In genomic region chr19:10975374-10976036, GRCh38 we compare ENCODE assay signal across 11 cellular contexts. TPM values are rescaled to one million over a fixed set of nuclear protein-coding genes. Genes with fewer than 3 reads are reported as not detected.
DNase-seq lines count a peak whose midpoint lies in the region; FAIRE-seq and TF ChIP-seq lines count a peak whose summit lies in the region.
"Had no signal": no experiment of that assay in that cellular context is flagged by ENCODE, and none has a peak within 500 bp of the region (broad histone marks: within the 10 kb centered on the region; RNA-seq: fewer than 3 reads in every experiment).

No MANE protein-coding gene starts in this region.

- H3K27me3 ChIP-seq in endothelial cell of umbilical vein (ENCODE audit: control insufficient read depth in 2 of 2, insufficient read depth in 2 of 2, low read length in 2 of 2) (no peaks in the 10 kb centered on the region), mesenchymal stem cell (ENCODE audit: control insufficient read depth in 1 of 2, insufficient read depth in 1 of 2, low read length in 2 of 2) (no peaks in the 10 kb centered on the region), suprapubic skin (no peaks in the 10 kb centered on the region)

- POLR2A ChIA-PET in endothelial cell of umbilical vein (lab: Charles Lee) = interaction anchor here (0.6 to 1.2 kb wide), 2 partner anchors 18 to 34 kb away, joined by 5 read pairs; no protein-coding TSS in a partner anchor

- H2BK5ac ChIP-seq in mesenchymal stem cell (ENCODE audit: low read depth, low read length, poor library complexity, severe bottlenecking) = no peak overlapping the region

- H3K14ac ChIP-seq in mesenchymal stem cell (ENCODE audit: low read length in 2 of 2) = no peak overlapping the region

- peak; percentile 85 for FAIRE-seq in endothelial cell of umbilical vein (lab: Jason Lieb, UNC)
- FAIRE-seq: G401.6 had no signal

- H3K4me3 ChIP-seq in endothelial cell of umbilical vein (replicated peaks in 1 of 3; ENCODE audit: insufficient read depth in 1 of 3, low read depth in 1 of 3, low read length in 3 of 3) (no peak overlapping the region), mesenchymal stem cell (ENCODE audit: insufficient read depth in 1 of 2, low read depth in 1 of 2, low read length in 2 of 2) (peak overlapping the region in 1 of 2 experiments; percentile 54), suprapubic skin (no peak overlapping the region)

- DNase-seq in HFFc6 (no peak), endothelial cell of umbilical vein (ENCODE audit: low read depth, low spot score) (peak; percentile 58), mesenchymal stem cell (peak; percentile 73), suprapubic skin (ENCODE audit: low spot score in 2 of 2) (no peak), Ammon's horn (ENCODE audit: low spot score) (no peak), NCI-H2227 treated with DMSO at 0.1 percent for 48 hours (lab: John Stamatoyannopoulos, UW) (no peak), NCI-H1436 (lab: John Stamatoyannopoulos, UW) (no peak)
- DNase-seq in effector CD4-positive, alpha-beta T cell = no peak
- DNase-seq: posterior cingulate gyrus; stimulated activated naive CD4-positive, alpha-beta T cell treated with Interleukin-2 at 50 U/mL for 16 hours had no signal

- H3K27me3 Mint-ChIP-seq in HFFc6 (ENCODE audit: insufficient read depth) = peaks cover 4% of the 10 kb centered on the region; the same call in 1 of the 2 replicates

- peak overlapping the region; percentile 50; the same call in 1 of the 2 replicates for H3K4me3 Mint-ChIP-seq in HFFc6

- H3K36me3 ChIP-seq in endothelial cell of umbilical vein (ENCODE audit: control insufficient read depth in 2 of 2, extremely low read depth in 1 of 2, insufficient read depth in 2 of 2, low read length in 2 of 2) = no peaks in the 10 kb centered on the region
- peaks cover 0 to 22% of the 10 kb centered on the region in 2 experiments for H3K36me3 ChIP-seq in mesenchymal stem cell (ENCODE audit: control insufficient read depth in 1 of 2, insufficient read depth in 2 of 2, low read depth in 1 of 2, low read length in 2 of 2)
- no peaks in the 10 kb centered on the region for H3K36me3 ChIP-seq in suprapubic skin

- no TSS peak for BruUV-seq in endothelial cell of umbilical vein (replicated peaks; lab: Mats Ljungman, UMichigan)

- no peak overlapping the region for H3K4me2 ChIP-seq in endothelial cell of umbilical vein (ENCODE audit: insufficient read depth, low read length)
- H3K4me2 ChIP-seq in mesenchymal stem cell (ENCODE audit: low read length, poor library complexity, severe bottlenecking) = no peak overlapping the region

- H3K27ac ChIP-seq in endothelial cell of umbilical vein (ENCODE audit: insufficient read depth, low read depth, low read length) = no peak overlapping the region
- H3K27ac ChIP-seq in mesenchymal stem cell (ENCODE audit: low read length, poor library complexity, severe bottlenecking) = no peak overlapping the region
- H3K27ac ChIP-seq in suprapubic skin = peak overlapping the region; percentile 56

- H4K91ac ChIP-seq in mesenchymal stem cell (ENCODE audit: low read length) = no peak overlapping the region

- no peak overlapping the region for H2BK12ac ChIP-seq in mesenchymal stem cell (ENCODE audit: low read length in 2 of 2)

- peaks cover 3% of the 10 kb centered on the region for H3K79me1 ChIP-seq in mesenchymal stem cell (replicated peaks; ENCODE audit: low read length, poor library complexity, severe bottlenecking)

- peak overlapping the region in 1 of 2 experiments; percentile 31 for H3K18ac ChIP-seq in mesenchymal stem cell (ENCODE audit: low read depth in 1 of 2, low read length in 2 of 2)

- CTCF ChIA-PET in endothelial cell of umbilical vein (lab: Charles Lee) = interaction anchor here (0.9 to 3.6 kb wide), 9 partner anchors 14 to 103 kb away, joined by 3 to 24 read pairs (median 3); partner anchors contain the start of gene SMARCA4

- peak overlapping the region in 1 of 2 experiments; percentile 88 for H3K4ac ChIP-seq in mesenchymal stem cell (ENCODE audit: low read depth in 1 of 2, low read length in 2 of 2)

- intact Hi-C loops in endothelial cell of umbilical vein (cut with micrococcal nuclease) = loop anchor here (2.0 kb wide), 1 partner anchor 39 kb away; no protein-coding TSS in a partner anchor

- no peak for TF ChIP-seq POLR2A in endothelial cell of umbilical vein (IDR thresholded peaks at IDR 0.05; ENCODE audit: low read depth, low read length)
- no peak for TF ChIP-seq POLR2A in suprapubic skin (IDR thresholded peaks at IDR 0.05)

- no peak overlapping the region for H2BK15ac ChIP-seq in mesenchymal stem cell (ENCODE audit: low read depth, poor library complexity, severe bottlenecking)

- peaks cover 93% of the 10 kb centered on the region for H3K79me2 ChIP-seq in endothelial cell of umbilical vein (ENCODE audit: control insufficient read depth, insufficient read depth, low read length)

- no peak overlapping the region for H2AK5ac ChIP-seq in mesenchymal stem cell (ENCODE audit: low read length, severe bottlenecking)

- H3K36me3 Mint-ChIP-seq in HFFc6 (ENCODE audit: low read depth) = peaks cover 13% of the 10 kb centered on the region

- H3K9ac ChIP-seq in endothelial cell of umbilical vein (replicated peaks; ENCODE audit: extremely low read depth, insufficient read depth, low read length) (no peak overlapping the region), mesenchymal stem cell (ENCODE audit: low read length) (peak overlapping the region; percentile 50)

- H3K9me3 Mint-ChIP-seq in HFFc6 = no peaks in the 10 kb centered on the region

- no peak overlapping the region for H2AFZ ChIP-seq in endothelial cell of umbilical vein (ENCODE audit: low read depth, low read length)
- H2AFZ ChIP-seq in mesenchymal stem cell (ENCODE audit: low read depth, low read length) = no peak overlapping the region

- dilution Hi-C loops in endothelial cell of umbilical vein (cut with MboI; ENCODE audit: extremely low pct_ligation_motif_present, low sequenced_read_pairs) = no loop called here

- no peaks in the 10 kb centered on the region for H4K20me1 ChIP-seq in endothelial cell of umbilical vein (replicated peaks; ENCODE audit: control insufficient read depth, extremely low read depth, insufficient read depth, low read length)

- TF ChIP-seq CTCF in HFFc6 (IDR thresholded peaks at IDR 0.05) (no peak), endothelial cell of umbilical vein (IDR thresholded peaks at IDR 0.05; ENCODE audit: extremely low read depth in 1 of 2, insufficient read depth in 1 of 2, low read depth in 1 of 2, low read length in 2 of 2) (no peak), suprapubic skin (IDR thresholded peaks at IDR 0.05) (no peak)

- TF ChIP-seq EP300 in suprapubic skin (IDR thresholded peaks at IDR 0.05) = no peak

- H3K27ac Mint-ChIP-seq in HFFc6 = peak overlapping the region; percentile 76

- H3K4me1 Mint-ChIP-seq in HFFc6 (ENCODE audit: low read depth) = peaks cover 17% of the 10 kb centered on the region

- H3K4me1 ChIP-seq in endothelial cell of umbilical vein (ENCODE audit: control insufficient read depth, extremely low read depth, insufficient read depth, low read length) (peaks cover 7% of the 10 kb centered on the region), mesenchymal stem cell (ENCODE audit: control insufficient read depth, insufficient read depth, low read depth, low read length) (peaks cover 18% of the 10 kb centered on the region), suprapubic skin (peaks cover 27% of the 10 kb centered on the region)

- peak overlapping the region; percentile 24 for H2BK120ac ChIP-seq in mesenchymal stem cell (ENCODE audit: low read depth, low read length)

- 77% methylated on average over 15 of the region's 15 CpGs for WGBS in mesenchymal stem cell
- WGBS in suprapubic skin = 63% methylated on average over 15 of the region's 15 CpGs

- H4K8ac ChIP-seq in mesenchymal stem cell (ENCODE audit: low read length) = peak overlapping the region; percentile 15

- H3K9me3 ChIP-seq in endothelial cell of umbilical vein (replicated peaks; ENCODE audit: control insufficient read depth, insufficient read depth, low read length) (no peaks in the 10 kb centered on the region), mesenchymal stem cell (ENCODE audit: control insufficient read depth, low read length) (no peaks in the 10 kb centered on the region), suprapubic skin (no peaks in the 10 kb centered on the region)

- no peaks in the 10 kb centered on the region for H3K9me1 ChIP-seq in endothelial cell of umbilical vein (replicated peaks; ENCODE audit: control insufficient read depth, extremely low read depth, insufficient read depth, low read length)

- no peak overlapping the region for H3K23ac ChIP-seq in mesenchymal stem cell (ENCODE audit: low read length in 2 of 2)

RNA-seq across cellular contexts. Expression of gene SMARCA4, which starts 14.7 kb away (rescaled TPM):
- 100 to 1,000 TPM; 105 to 116 (median 114) TPM for total RNA-seq in HFFc6 (2021; fragmentation: NEBNext Ultra II Directional; extraction: Animal tissue kit (Norgen Biotek cat#: 25700))
- total RNA-seq in endothelial cell of umbilical vein (177 and 178 TPM in 2 replicates), suprapubic skin (100 to 1,000 TPM in 2 of 4 donors, 10 to 100 TPM in 2; 85.2 to 142 (median 101) TPM)
- 63.0 and 65.0 TPM in 2 replicates for polyA plus RNA-seq in endothelial cell of umbilical vein
- 74.4 and 84.5 TPM in 2 replicates for polyA plus RNA-seq in endothelial cell of umbilical vein (2011; cell fraction: cytosol; rRNA removed)
- polyA plus RNA-seq in endothelial cell of umbilical vein (2011; cell fraction: nucleus; rRNA removed) = 149 and 158 TPM in 2 replicates
- polyA plus RNA-seq in endothelial cell of umbilical vein (2012) = 145 and 152 TPM in 2 replicates
- 152 and 190 TPM in 2 replicates for polyA minus RNA-seq in endothelial cell of umbilical vein
- polyA minus RNA-seq in endothelial cell of umbilical vein (2011; cell fraction: cytosol; rRNA and poly(A)+ RNA removed) = 70.9 TPM
- 126 and 172 TPM in 2 replicates for polyA minus RNA-seq in endothelial cell of umbilical vein (2011; cell fraction: nucleus; rRNA and poly(A)+ RNA removed)
- 67.2 TPM for polyA plus RNA-seq in mesenchymal stem cell (2013, experiment 1 of 2)
- 66.6 TPM for polyA plus RNA-seq in mesenchymal stem cell (2013, experiment 2 of 2)

RNA-seq across cellular contexts. Expression of gene TIMM29, which starts 46.9 kb away (rescaled TPM):
- total RNA-seq in HFFc6 (2021; fragmentation: NEBNext Ultra II Directional; extraction: Animal tissue kit (Norgen Biotek cat#: 25700)) = 10 to 100 TPM; 18.0 to 25.0 (median 20.6) TPM
- total RNA-seq in endothelial cell of umbilical vein = 16.4 and 20.6 TPM in 2 replicates
- polyA plus RNA-seq in endothelial cell of umbilical vein = 10.7 and 12.3 TPM in 2 replicates
- polyA plus RNA-seq in endothelial cell of umbilical vein (2011; cell fraction: cytosol; rRNA removed) = 7.2 and 9.0 TPM in 2 replicates
- 5.1 and 5.6 TPM in 2 replicates for polyA plus RNA-seq in endothelial cell of umbilical vein (2011; cell fraction: nucleus; rRNA removed)
- 12.8 and 14.6 TPM in 2 replicates for polyA plus RNA-seq in endothelial cell of umbilical vein (2012)
- 9.6 and 10.0 TPM in 2 replicates for polyA minus RNA-seq in endothelial cell of umbilical vein
- polyA minus RNA-seq in endothelial cell of umbilical vein (2011; cell fraction: cytosol; rRNA and poly(A)+ RNA removed) = 11.6 TPM
- 5.8 and 6.1 TPM in 2 replicates for polyA minus RNA-seq in endothelial cell of umbilical vein (2011; cell fraction: nucleus; rRNA and poly(A)+ RNA removed)
- polyA plus RNA-seq in mesenchymal stem cell (2013, experiment 1 of 2) = 20.0 TPM
- polyA plus RNA-seq in mesenchymal stem cell (2013, experiment 2 of 2) = 22.7 TPM
- 10 to 100 TPM; 25.7 to 36.3 (median 33.0) TPM for total RNA-seq in suprapubic skin

RNA-seq across cellular contexts. Expression of gene YIPF2, which starts 47.1 kb away (rescaled TPM):
- 100 to 1,000 TPM in 1 of 6 experiments, 10 to 100 TPM in 5; 78.7 to 105 (median 83.3) TPM for total RNA-seq in HFFc6 (2021; fragmentation: NEBNext Ultra II Directional; extraction: Animal tissue kit (Norgen Biotek cat#: 25700))
- 45.3 and 47.8 TPM in 2 replicates for total RNA-seq in endothelial cell of umbilical vein
- 104 and 148 TPM in 2 replicates for polyA plus RNA-seq in endothelial cell of umbilical vein
- 60.8 and 70.9 TPM in 2 replicates for polyA plus RNA-seq in endothelial cell of umbilical vein (2011; cell fraction: cytosol; rRNA removed)
- 46.2 and 70.8 TPM in 2 replicates for polyA plus RNA-seq in endothelial cell of umbilical vein (2011; cell fraction: nucleus; rRNA removed)
- polyA plus RNA-seq in endothelial cell of umbilical vein (2012) = 29.8 and 49.4 TPM in 2 replicates
- 46.2 and 65.7 TPM in 2 replicates for polyA minus RNA-seq in endothelial cell of umbilical vein
- 42.1 TPM for polyA minus RNA-seq in endothelial cell of umbilical vein (2011; cell fraction: cytosol; rRNA and poly(A)+ RNA removed)
- 12.7 and 19.7 TPM in 2 replicates for polyA minus RNA-seq in endothelial cell of umbilical vein (2011; cell fraction: nucleus; rRNA and poly(A)+ RNA removed)
- polyA plus RNA-seq in mesenchymal stem cell (2013, experiment 1 of 2) = 51.4 TPM
- 51.4 TPM for polyA plus RNA-seq in mesenchymal stem cell (2013, experiment 2 of 2)
- 10 to 100 TPM; 32.4 to 68.0 (median 50.2) TPM for total RNA-seq in suprapubic skin

Comparison
In these comparisons a context has a peak if more than half of its experiments do, and no peak if none do; other contexts are left out.
1. DNase-seq: peak in endothelial cell of umbilical vein (single experiment) and mesenchymal stem cell (single experiment); none in HFFc6 (single experiment), suprapubic skin (0 of 2), Ammon's horn (single experiment), NCI-H2227 treated with DMSO at 0.1 percent for 48 hours (single experiment), NCI-H1436 (single experiment) and effector CD4-positive, alpha-beta T cell (single experiment).